ENCODE assay signal across 21 cellular contexts in the genomic region with DNA sequence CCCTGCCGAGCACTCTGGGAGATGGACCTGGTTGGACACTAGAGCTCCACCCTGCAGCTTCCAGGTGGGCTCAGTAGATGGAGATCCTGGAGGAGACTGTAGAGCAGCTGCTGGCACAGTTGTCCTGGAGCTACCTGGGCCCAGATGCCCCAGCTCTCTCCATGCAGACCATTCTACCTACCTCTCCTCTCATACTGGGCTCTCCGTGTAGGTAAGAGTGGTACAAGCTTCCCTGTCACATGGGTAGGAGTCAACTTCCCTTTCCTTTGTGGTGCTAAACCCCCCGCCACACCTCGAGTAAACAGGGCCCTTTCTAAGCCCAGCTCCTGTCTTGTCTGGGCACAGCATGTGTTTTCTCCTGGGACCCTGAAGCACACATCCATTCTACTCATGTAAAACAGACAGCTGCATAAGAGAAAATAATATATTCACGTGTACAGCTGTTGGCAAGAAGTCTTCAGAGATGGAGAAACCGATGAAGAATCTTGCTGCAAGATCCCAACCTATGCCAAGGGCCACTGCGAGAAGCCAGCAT.
DNase-seq lines count a peak whose midpoint lies in the region; ATAC-seq and TF ChIP-seq lines count a peak whose summit lies in the region.
"Had no signal": no experiment of that assay in that cellular context is flagged by ENCODE, and none has a peak within 500 bp of the region (broad histone marks: within the 10 kb centered on the region; RNA-seq: fewer than 3 reads in every experiment).

No MANE protein-coding gene starts in this region.

- no TSS peak for BruUV-seq in PC-3 (replicated peaks; lab: Mats Ljungman, UMichigan)

- H3K9ac ChIP-seq in BLaER1 (peak overlapping the region; percentile 44; the same call in 1 of the 2 replicates), OCI-LY1 (ENCODE audit: low read length) (peak overlapping the region; percentile 59), PC-3 (ENCODE audit: low read length) (no peak overlapping the region)
- H3K9ac ChIP-seq: GM23248 had no signal

- no peaks in the 10 kb centered on the region for H3K36me3 Mint-ChIP-seq in progenitor cell of endocrine pancreas (ENCODE audit: insufficient read depth)
- H3K36me3 Mint-ChIP-seq: CD8-positive, alpha-beta T cell; T-cell had no signal

- peak overlapping the region; percentile 24 for H3K27ac Mint-ChIP-seq in progenitor cell of endocrine pancreas
- H3K27ac Mint-ChIP-seq: CD8-positive, alpha-beta T cell; T-cell had no signal

- H2AFZ ChIP-seq in OCI-LY1 (ENCODE audit: low read length) (no peak overlapping the region), PC-3 (ENCODE audit: low read length) (no peak overlapping the region)
- H2AFZ ChIP-seq: GM23248 had no signal

- H4K20me1 ChIP-seq in BLaER1: no peaks in the 10 kb centered on the region
- H4K20me1 ChIP-seq in DOHH2 (ENCODE audit: control insufficient read depth, insufficient read depth, low read depth, low read length): no peaks in the 10 kb centered on the region
- no peaks in the 10 kb centered on the region for H4K20me1 ChIP-seq in OCI-LY1 (ENCODE audit: insufficient read depth, low read length)
- H4K20me1 ChIP-seq in PC-3 (ENCODE audit: low read length): no peaks in the 10 kb centered on the region

- H3K9me2 ChIP-seq in DOHH2 (replicated peaks; ENCODE audit: control insufficient read depth, low read length) (no peaks in the 10 kb centered on the region), OCI-LY1 (ENCODE audit: low read depth, low read length) (no peaks in the 10 kb centered on the region), PC-3 (replicated peaks; ENCODE audit: low read length) (no peaks in the 10 kb centered on the region)

- peak overlapping the region; percentile 90 for H3K4me2 ChIP-seq in BLaER1
- peak overlapping the region; percentile 58 for H3K4me2 ChIP-seq in DOHH2 (ENCODE audit: low read length)
- H3K4me2 ChIP-seq in OCI-LY1 (ENCODE audit: low read length): peak overlapping the region; percentile 60
- no peak overlapping the region for H3K4me2 ChIP-seq in PC-3 (ENCODE audit: low read length)

- H3K27ac ChIP-seq in BLaER1 (peak overlapping the region; percentile 83), DOHH2 (ENCODE audit: low read depth, low read length) (peak overlapping the region; percentile 24), OCI-LY1 (ENCODE audit: low read depth, low read length, poor library complexity, severe bottlenecking) (peak overlapping the region; percentile 93), PC-3 (ENCODE audit: low read length) (no peak overlapping the region)
- H3K27ac ChIP-seq: GM23248, SK-N-MC had no signal

- H3K9me3 ChIP-seq in BLaER1 (peaks cover 10% of the 10 kb centered on the region), DOHH2 (ENCODE audit: control insufficient read depth, insufficient read depth, low read length) (peaks cover 3% of the 10 kb centered on the region; the same call in 1 of the 2 replicates), OCI-LY1 (ENCODE audit: low read length) (no peaks in the 10 kb centered on the region), PC-3 (ENCODE audit: low read length) (no peaks in the 10 kb centered on the region)
- H3K9me3 ChIP-seq: Peyer's patch had no signal

- no peaks in the 10 kb centered on the region for H3K27me3 Mint-ChIP-seq in progenitor cell of endocrine pancreas

- H3K79me2 ChIP-seq in DOHH2 (ENCODE audit: control insufficient read depth, low read length): no peaks in the 10 kb centered on the region
- H3K79me2 ChIP-seq in OCI-LY1 (ENCODE audit: insufficient read depth, low read length): no peaks in the 10 kb centered on the region
- no peaks in the 10 kb centered on the region for H3K79me2 ChIP-seq in PC-3 (ENCODE audit: low read length)

- DNase-seq in progenitor cell of endocrine pancreas (ENCODE audit: low spot score, unreplicated experiment): no peak
- no peak for DNase-seq in SHP77 treated with DMSO at 0.1 percent for 48 hours (lab: John Stamatoyannopoulos, UW)
- no peak for DNase-seq in PC-3
- DNase-seq: ACHN; CD8-positive, alpha-beta T cell; GM23248; NCI-H1048; NCI-H1436 treated with DMSO at 0.1 percent for 48 hours; NCI-H2029 treated with DMSO at 0.1 percent for 48 hours; NCI-H226; NCI-H82; Peyer's patch; T-cell had no signal

- H3K4me3 ChIP-seq in BLaER1: peak overlapping the region; percentile 16; the same call in 1 of the 2 replicates
- peak overlapping the region; percentile 22 for H3K4me3 ChIP-seq in DOHH2 (ENCODE audit: low read length)
- H3K4me3 ChIP-seq in OCI-LY1 (ENCODE audit: low read depth, low read length, poor library complexity, severe bottlenecking): peak overlapping the region; percentile 44
- H3K4me3 ChIP-seq in PC-3 (ENCODE audit: low read length): no peak overlapping the region
- H3K4me3 ChIP-seq: GM23248, K562, Peyer's patch, SK-N-MC had no signal

- H3K27me3 ChIP-seq in BLaER1 (no peaks in the 10 kb centered on the region), DOHH2 (ENCODE audit: control insufficient read depth, low read length) (no peaks in the 10 kb centered on the region), OCI-LY1 (ENCODE audit: insufficient read depth, low read length) (no peaks in the 10 kb centered on the region), PC-3 (ENCODE audit: low read length) (0 out of 2 replicates have a peak, but pooled peaks cover 11% of the 10 kb centered on the region)
- H3K27me3 ChIP-seq: Peyer's patch had no signal

- no peaks in the 10 kb centered on the region for H3K9me3 Mint-ChIP-seq in progenitor cell of endocrine pancreas (ENCODE audit: low read depth)
- H3K9me3 Mint-ChIP-seq: CD8-positive, alpha-beta T cell; T-cell had no signal

- H3K4me1 Mint-ChIP-seq in progenitor cell of endocrine pancreas (ENCODE audit: low read depth): peaks cover 20% of the 10 kb centered on the region

- ATAC-seq in GM18907 (IDR thresholded peaks at IDR 0.05; ENCODE audit: unreplicated experiment) (no peak), PC-3 (no peak)
- ATAC-seq: CD8-positive, alpha-beta T cell; HCT116; K562; Right ventricle myocardium inferior; T-cell had no signal

- H3K36me3 ChIP-seq in BLaER1 (0 out of 2 replicates have a peak, but pooled peaks cover 2% of the 10 kb centered on the region), DOHH2 (ENCODE audit: control insufficient read depth, low read length) (no peaks in the 10 kb centered on the region), OCI-LY1 (ENCODE audit: insufficient read depth, low read length) (no peaks in the 10 kb centered on the region), PC-3 (ENCODE audit: low read depth, low read length) (no peaks in the 10 kb centered on the region)
- H3K36me3 ChIP-seq: Peyer's patch had no signal

- CTCF ChIA-PET in PC-3 (lab: Charles Lee): no interaction called here

- H3K4me1 ChIP-seq in BLaER1 (peaks cover 98% of the 10 kb centered on the region), DOHH2 (ENCODE audit: control insufficient read depth, low read length) (peaks cover 67% of the 10 kb centered on the region), OCI-LY1 (ENCODE audit: insufficient read depth, low read length, severe bottlenecking) (peaks cover 90% of the 10 kb centered on the region), PC-3 (ENCODE audit: insufficient read depth, low read length) (no peaks in the 10 kb centered on the region)
- H3K4me1 ChIP-seq: Peyer's patch had no signal

- TF ChIP-seq CTCF in DOHH2 (IDR thresholded peaks at IDR 0.05; ENCODE audit: low read depth, low read length, poor library complexity, severe bottlenecking) (no peak), OCI-LY1 (IDR thresholded peaks at IDR 0.05; ENCODE audit: low read length) (no peak), progenitor cell of endocrine pancreas (IDR thresholded peaks at IDR 0.05; ENCODE audit: unreplicated experiment) (no peak), PC-3 (conservative IDR thresholded peaks at IDR 0.05; ENCODE audit: low read depth, low read length) (no peak)

- POLR2A ChIA-PET in PC-3 (lab: Charles Lee; ENCODE audit: unreplicated experiment): no interaction called here

- no peaks in the 10 kb centered on the region for H3F3A ChIP-seq in DOHH2 (ENCODE audit: control insufficient read depth, insufficient read depth)
- no peaks in the 10 kb centered on the region for H3F3A ChIP-seq in OCI-LY1 (ENCODE audit: insufficient read depth, low read length)
- H3F3A ChIP-seq in PC-3 (ENCODE audit: low read length, unreplicated experiment): no peaks in the 10 kb centered on the region

- intact Hi-C loops in PC-3 (cut with micrococcal nuclease): no loop called here

- no peak overlapping the region for H3K4me3 Mint-ChIP-seq in progenitor cell of endocrine pancreas (ENCODE audit: low read depth)
- H3K4me3 Mint-ChIP-seq: CD8-positive, alpha-beta T cell; T-cell had no signal
